ENCODE assay signal across 8 cellular contexts in the genomic region with DNA sequence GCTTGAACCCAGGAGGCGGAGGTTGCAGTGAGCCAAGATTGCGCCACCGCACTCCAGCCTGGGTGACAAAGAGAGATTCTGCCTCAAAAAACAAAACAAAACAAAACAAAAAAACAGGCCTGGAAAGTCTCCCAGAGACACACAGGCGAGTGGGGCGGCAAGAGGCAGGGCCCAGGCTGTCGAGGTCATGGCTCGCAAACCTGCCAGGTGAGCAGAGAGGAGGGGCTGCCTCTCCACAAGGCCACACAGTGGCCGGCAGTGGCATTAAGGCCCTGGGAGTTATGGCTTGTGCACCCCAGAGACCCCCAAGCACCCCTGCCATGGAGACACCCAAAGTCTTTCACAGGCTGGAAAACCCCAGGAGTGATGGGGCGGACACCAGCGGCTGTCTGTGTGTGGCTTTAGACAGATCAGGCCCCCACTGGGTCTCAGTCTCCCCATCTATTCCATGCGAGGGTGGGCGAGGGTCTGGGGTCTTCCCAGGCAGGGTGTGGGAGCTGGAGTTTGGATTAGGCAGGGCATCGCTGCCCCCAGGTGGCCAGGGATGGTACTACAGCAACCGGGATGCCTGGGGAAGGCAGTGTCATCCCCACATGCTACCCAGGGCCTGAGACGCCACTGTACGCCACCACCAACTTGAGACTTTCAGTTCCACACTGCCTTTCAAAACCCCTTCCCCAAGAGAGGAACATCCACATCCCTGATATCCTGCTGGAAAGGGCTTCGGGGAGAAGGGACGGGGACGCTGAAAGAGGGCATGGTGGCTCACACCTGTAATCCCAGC. TPM values are rescaled to one million over a fixed set of nuclear protein-coding genes. Genes with fewer than 3 reads are reported as not detected.
DNase-seq lines count a peak whose midpoint lies in the region; ATAC-seq and TF ChIP-seq lines count a peak whose summit lies in the region.

No MANE protein-coding gene starts in this region.

- H3K27ac Mint-ChIP-seq in CD8-positive, alpha-beta memory T cell, result peak overlapping the region in 6 of 8 donors; percentile 15 to 76 (median 46)
- peak overlapping the region; percentile 51; the same call in 1 of the 2 replicates for H3K27ac Mint-ChIP-seq in HFFc6

- POLR2A ChIA-PET in CD8-positive, alpha-beta memory T cell (lab: Charles Lee), result no interaction called here

- H3K27ac ChIP-seq in CD8-positive, alpha-beta memory T cell (ENCODE audit: low read depth, low read length), result no peak overlapping the region

- H3K27me3 Mint-ChIP-seq in CD8-positive, alpha-beta memory T cell, result peaks cover 0 to 1% of the 10 kb centered on the region in 2 donors
- H3K27me3 Mint-ChIP-seq in HFFc6 (ENCODE audit: insufficient read depth), result no peaks in the 10 kb centered on the region; the same call in 1 of the 2 replicates

- peaks cover 0 to 11% (median 9%) of the 10 kb centered on the region in 3 donors for H3K4me1 Mint-ChIP-seq in CD8-positive, alpha-beta memory T cell
- H3K4me1 Mint-ChIP-seq in HFFc6 (ENCODE audit: low read depth), result peaks cover 31% of the 10 kb centered on the region

- peaks cover 7% of the 10 kb centered on the region for H3K36me3 ChIP-seq in CD8-positive, alpha-beta memory T cell (ENCODE audit: insufficient read depth, low read length)

- peak; percentile 60 to 76 (median 68) for DNase-seq in CD8-positive, alpha-beta memory T cell
- peak; percentile 12 for DNase-seq in HFFc6
- peak; percentile 38 to 63 (median 56) for DNase-seq in T-helper 1 cell
- DNase-seq in anterior cingulate cortex (lab: John Stamatoyannopoulos, UW), result peak in 49 of 58 donors; percentile 17 to 83 (median 54)
- peak in 49 of 51 donors; percentile 15 to 85 (median 44) for DNase-seq in hypothalamus (lab: John Stamatoyannopoulos, UW)
- DNase-seq in stimulated activated CD4-positive, alpha-beta T cell treated with anti-CD3 and anti-CD28 coated beads, Interleukin-12 subunit alpha, Interleukin-12 subunit beta, amount 100 ng/mL, for 24 hours (ENCODE audit: low read depth in 2 of 2), result peak; percentile 41 to 73

- no peaks in the 10 kb centered on the region for H3K9me3 Mint-ChIP-seq in CD8-positive, alpha-beta memory T cell
- H3K9me3 Mint-ChIP-seq in HFFc6, result no peaks in the 10 kb centered on the region

- peak; percentile 99 for TF ChIP-seq CTCF in HFFc6 (IDR thresholded peaks at IDR 0.05)

- no peaks in the 10 kb centered on the region for H3K27me3 ChIP-seq in CD8-positive, alpha-beta memory T cell (ENCODE audit: insufficient read depth, low read length, poor library complexity, severe bottlenecking)

- H3K4me3 ChIP-seq in CD8-positive, alpha-beta memory T cell (ENCODE audit: low read length), result no peak overlapping the region

- no peaks in the 10 kb centered on the region for H3K4me1 ChIP-seq in CD8-positive, alpha-beta memory T cell (ENCODE audit: insufficient read depth, low read length)

- ATAC-seq in HG03442 (IDR thresholded peaks at IDR 0.05; ENCODE audit: unreplicated experiment) (no peak), HG02763 (IDR thresholded peaks at IDR 0.05; ENCODE audit: unreplicated experiment) (no peak)

- H3K36me3 Mint-ChIP-seq in CD8-positive, alpha-beta memory T cell, result peaks cover 0 to 40% (median 6%) of the 10 kb centered on the region in 3 donors
- H3K36me3 Mint-ChIP-seq in HFFc6 (ENCODE audit: low read depth), result peaks cover 8% of the 10 kb centered on the region; the same call in 1 of the 2 replicates

- CTCF ChIA-PET in CD8-positive, alpha-beta memory T cell (lab: Charles Lee), result interaction anchor here (0.9 to 9.6 kb wide), 15 partner anchors 9 to 302 kb away, joined by 3 to 98 read pairs (median 5); a partner anchor contains a TSS

- no peaks in the 10 kb centered on the region for H3K9me3 ChIP-seq in CD8-positive, alpha-beta memory T cell (ENCODE audit: low read length)

- H3K4me3 Mint-ChIP-seq in CD8-positive, alpha-beta memory T cell, result no peak overlapping the region
- no peak overlapping the region for H3K4me3 Mint-ChIP-seq in HFFc6

RNA-seq across cellular contexts. Expression of a gene that starts 7.3 kb away (rescaled TPM):
- not detected for total RNA-seq in CD8-positive, alpha-beta memory T cell
- polyA plus RNA-seq in CD8-positive, alpha-beta memory T cell, result not detected
- total RNA-seq in HFFc6 (2021; fragmentation: NEBNext Ultra II Directional; extraction: Animal tissue kit (Norgen Biotek cat#: 25700)), result not detected

RNA-seq across cellular contexts. Expression of a gene that starts 21.3 kb away (rescaled TPM):
- 10 to 100 TPM; 64.7 to 67.9 TPM for total RNA-seq in CD8-positive, alpha-beta memory T cell
- 154 TPM for polyA plus RNA-seq in CD8-positive, alpha-beta memory T cell
- total RNA-seq in HFFc6 (2021; fragmentation: NEBNext Ultra II Directional; extraction: Animal tissue kit (Norgen Biotek cat#: 25700)), result 10 to 100 TPM; 41.2 to 67.2 (median 65.3) TPM

RNA-seq across cellular contexts. Expression of a gene that starts 25.6 kb away (rescaled TPM):
- not detected for total RNA-seq in CD8-positive, alpha-beta memory T cell
- polyA plus RNA-seq in CD8-positive, alpha-beta memory T cell, result not detected
- total RNA-seq in HFFc6 (2021; fragmentation: NEBNext Ultra II Directional; extraction: Animal tissue kit (Norgen Biotek cat#: 25700)), result not detected

RNA-seq across cellular contexts. Expression of a gene that starts 44.9 kb away (rescaled TPM):
- total RNA-seq in CD8-positive, alpha-beta memory T cell, result not detected
- not detected for polyA plus RNA-seq in CD8-positive, alpha-beta memory T cell
- not detected for total RNA-seq in HFFc6 (2021; fragmentation: NEBNext Ultra II Directional; extraction: Animal tissue kit (Norgen Biotek cat#: 25700))

Comparison
In these comparisons a context has a peak if more than half of its experiments do, and no peak if none do; other contexts are left out.
1. DNase-seq: peak in every context shown above with its lines; median percentile 68 in CD8-positive, alpha-beta memory T cell; 57 in stimulated activated CD4-positive, alpha-beta T cell treated with anti-CD3 and anti-CD28 coated beads, Interleukin-12 subunit alpha, Interleukin-12 subunit beta, amount 100 ng/mL, for 24 hours; 56 in T-helper 1 cell; 54 in anterior cingulate cortex; 44 in hypothalamus; 12 in HFFc6.